In the genomic region with DNA sequence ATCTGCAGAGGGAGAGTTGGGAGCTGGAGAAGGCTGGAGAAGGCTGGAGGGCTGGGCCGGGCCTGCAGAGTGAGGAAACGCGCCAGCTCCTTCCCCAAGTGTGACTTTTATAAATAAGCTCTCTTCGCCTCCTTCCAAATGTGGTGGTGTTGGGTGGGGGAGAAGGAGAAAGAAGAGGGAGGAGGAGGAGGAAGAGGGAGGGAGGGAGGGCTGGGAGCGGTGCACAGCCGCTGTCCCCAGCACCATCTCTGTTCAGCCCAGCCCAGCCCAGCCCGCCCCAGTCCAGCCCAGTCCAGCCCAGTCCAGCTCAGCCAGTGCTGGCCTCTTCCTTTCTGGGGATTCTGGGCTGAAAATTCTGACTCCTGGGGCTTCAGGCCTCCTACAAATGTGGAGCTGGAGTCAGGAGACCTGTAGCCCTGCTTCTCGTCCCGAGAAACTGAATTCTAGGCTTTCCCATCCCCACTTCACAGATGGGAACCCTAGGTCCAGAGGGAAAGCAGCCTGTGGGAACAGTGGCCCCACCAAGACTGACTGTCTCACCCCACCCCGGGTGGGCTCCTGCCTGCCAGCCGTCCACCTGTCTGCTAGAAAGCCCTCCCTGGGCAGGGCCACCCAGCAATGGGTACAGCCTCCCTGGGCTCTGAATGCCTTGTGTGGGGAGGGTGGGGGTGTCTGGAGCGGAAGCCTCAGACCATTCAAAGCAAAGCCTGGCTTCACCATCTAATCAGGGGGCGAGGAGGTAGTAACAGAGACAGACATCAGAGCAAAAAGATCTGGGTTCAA, we compare ENCODE assay signal across 10 cellular contexts. TPM values are rescaled to one million over a fixed set of nuclear protein-coding genes. Genes with fewer than 3 reads are reported as not detected.
A peak's percentile ranks its signal among the peaks of the same experiment; 100 is the strongest.
DNase-seq lines count a peak whose midpoint lies in the region; ATAC-seq and TF ChIP-seq lines count a peak whose summit lies in the region.
"Had no signal": no experiment of that assay in that cellular context is flagged by ENCODE, and none has a peak within 500 bp of the region (broad histone marks: within the 10 kb centered on the region; RNA-seq: fewer than 3 reads in every experiment).

No MANE protein-coding gene starts in this region.

- POLR2A ChIA-PET in activated CD4-positive, alpha-beta memory T cell treated with anti-CD3 and anti-CD28 coated beads for 36 hours (lab: Charles Lee), result interaction anchor here (0.5 to 3.6 kb wide), 5 partner anchors 11 to 195 kb away, joined by 3 to 18 read pairs (median 3); partner anchors contain the start of genes ABHD11 and BAZ1B

- H3K4me3 Mint-ChIP-seq in activated T-cell treated with anti-CD3 and anti-CD28 coated beads, Interleukin-2, amount 50 U/mL, for 24 hours, result peak overlapping the region; percentile 81
- peak overlapping the region; percentile 68 for H3K4me3 Mint-ChIP-seq in activated CD4-positive, alpha-beta memory T cell treated with anti-CD3 and anti-CD28 coated beads for 36 hours

- ATAC-seq in GM18502 (IDR thresholded peaks at IDR 0.05; ENCODE audit: poor library complexity, unreplicated experiment) (no peak), HG03196 (IDR thresholded peaks at IDR 0.05; ENCODE audit: unreplicated experiment) (no peak), esophagus mucosa (no peak)

- no peak for TF ChIP-seq CTCF in fibroblast of pulmonary artery (IDR thresholded peaks at IDR 0.05; ENCODE audit: low read length, missing control alignments)

- intact Hi-C loops in activated CD4-positive, alpha-beta memory T cell treated with anti-CD3 and anti-CD28 coated beads for 36 hours (cut with micrococcal nuclease), result loop anchor here (5.0 kb wide), 1 partner anchor 135 kb away; no protein-coding TSS in a partner anchor

- H3K4me3 ChIP-seq in fibroblast of pulmonary artery (replicated peaks; ENCODE audit: low read depth, low read length), result peak overlapping the region; percentile 81
- H3K4me3 ChIP-seq: cardiac muscle cell had no signal

- no peak for DNase-seq in activated T-cell treated with anti-CD3 and anti-CD28 coated beads, Interleukin-2, amount 50 U/mL, for 24 hours
- DNase-seq in activated T-cell treated with anti-CD3 and anti-CD28 coated beads for 4 hours (no peak), fibroblast of pulmonary artery (ENCODE audit: low read depth) (no peak), stromal cell of bone marrow (ENCODE audit: low read depth) (peak; percentile 45)
- no peak for DNase-seq in activated CD4-positive, alpha-beta memory T cell treated with anti-CD3 and anti-CD28 coated beads for 36 hours
- DNase-seq: NCI-H1105 treated with DMSO at 0.1 percent for 48 hours had no signal

- H3K36me3 Mint-ChIP-seq in activated T-cell treated with anti-CD3 and anti-CD28 coated beads, Interleukin-2, amount 50 U/mL, for 24 hours (ENCODE audit: low read depth), result peaks cover 20% of the 10 kb centered on the region
- H3K36me3 Mint-ChIP-seq in activated CD4-positive, alpha-beta memory T cell treated with anti-CD3 and anti-CD28 coated beads for 36 hours, result peaks cover 6% of the 10 kb centered on the region

- H3K27me3 Mint-ChIP-seq in activated T-cell treated with anti-CD3 and anti-CD28 coated beads, Interleukin-2, amount 50 U/mL, for 24 hours, result peaks cover 9% of the 10 kb centered on the region
- no peaks in the 10 kb centered on the region for H3K27me3 Mint-ChIP-seq in activated CD4-positive, alpha-beta memory T cell treated with anti-CD3 and anti-CD28 coated beads for 36 hours

- H3K4me1 Mint-ChIP-seq in activated T-cell treated with anti-CD3 and anti-CD28 coated beads, Interleukin-2, amount 50 U/mL, for 24 hours (ENCODE audit: low read depth), result peaks cover 39% of the 10 kb centered on the region
- peaks cover 40% of the 10 kb centered on the region for H3K4me1 Mint-ChIP-seq in activated CD4-positive, alpha-beta memory T cell treated with anti-CD3 and anti-CD28 coated beads for 36 hours (ENCODE audit: low read depth)

- H3K9me3 Mint-ChIP-seq in activated T-cell treated with anti-CD3 and anti-CD28 coated beads, Interleukin-2, amount 50 U/mL, for 24 hours, result no peaks in the 10 kb centered on the region
- H3K9me3 Mint-ChIP-seq in activated CD4-positive, alpha-beta memory T cell treated with anti-CD3 and anti-CD28 coated beads for 36 hours, result no peaks in the 10 kb centered on the region

- CTCF ChIA-PET in activated CD4-positive, alpha-beta memory T cell treated with anti-CD3 and anti-CD28 coated beads for 36 hours (lab: Charles Lee), result interaction anchor here (0.9 to 3.3 kb wide), 6 partner anchors 15 to 110 kb away, joined by 3 to 20 read pairs (median 5); partner anchors contain the start of genes ABHD11 and VPS37D

- peak overlapping the region; percentile 89 for H3K27ac Mint-ChIP-seq in activated T-cell treated with anti-CD3 and anti-CD28 coated beads, Interleukin-2, amount 50 U/mL, for 24 hours
- H3K27ac Mint-ChIP-seq in activated CD4-positive, alpha-beta memory T cell treated with anti-CD3 and anti-CD28 coated beads for 36 hours, result peak overlapping the region; percentile 62

RNA-seq across cellular contexts. Expression of gene STX1A, which starts 2.3 kb away (rescaled TPM):
- total RNA-seq in activated CD4-positive, alpha-beta memory T cell treated with anti-CD3 and anti-CD28 coated beads for 36 hours, result 10 to 100 TPM; 31.8 to 39.2 TPM
- 1.2 TPM for total RNA-seq in esophagus mucosa

RNA-seq across cellular contexts. Expression of gene ABHD11, which starts 21.4 kb away (rescaled TPM):
- 10 to 100 TPM; 14.7 to 16.8 TPM for total RNA-seq in activated CD4-positive, alpha-beta memory T cell treated with anti-CD3 and anti-CD28 coated beads for 36 hours
- 11.7 TPM for total RNA-seq in esophagus mucosa

RNA-seq across cellular contexts. Expression of gene BUD23, which starts 33.8 kb away (rescaled TPM):
- 10 to 100 TPM; 92.0 to 94.0 TPM for total RNA-seq in activated CD4-positive, alpha-beta memory T cell treated with anti-CD3 and anti-CD28 coated beads for 36 hours
- total RNA-seq in esophagus mucosa, result 39.2 TPM

RNA-seq across cellular contexts. Expression of gene DNAJC30, which starts 34.0 kb away (rescaled TPM):
- total RNA-seq in activated CD4-positive, alpha-beta memory T cell treated with anti-CD3 and anti-CD28 coated beads for 36 hours, result 1 to 10 TPM; 6.1 to 6.3 TPM
- total RNA-seq in esophagus mucosa, result 7.3 TPM

RNA-seq across cellular contexts. Expression of gene VPS37D, which starts 49.6 kb away (rescaled TPM):
- under 1 TPM; 0.22 to 0.26 TPM for total RNA-seq in activated CD4-positive, alpha-beta memory T cell treated with anti-CD3 and anti-CD28 coated beads for 36 hours
- 0.32 TPM for total RNA-seq in esophagus mucosa

Comparison
In these comparisons a context has a peak if more than half of its experiments do, and no peak if none do; other contexts are left out.
1. RNA of gene STX1A, which starts 2.3 kb away (total RNA-seq): 31.8 to 39.2 TPM in activated CD4-positive, alpha-beta memory T cell treated with anti-CD3 and anti-CD28 coated beads for 36 hours; 1.2 TPM in esophagus mucosa (single experiment); every median in the first group is over 10 times any median in the second.